ENCODE assay signal across 39 cellular contexts in genomic region chr17:7425756-7426155, GRCh38. TPM values are rescaled to one million over a fixed set of nuclear protein-coding genes. Genes with fewer than 3 reads are reported as not detected.
"Had no signal": no experiment of that assay in that cellular context is flagged by ENCODE, and none has a peak within 500 bp of the region (broad histone marks: within the 10 kb centered on the region; RNA-seq: fewer than 3 reads in every experiment).

No MANE protein-coding gene starts in this region.

- H3K4me3 ChIP-seq: adrenal gland, body of pancreas, breast epithelium had no signal

- H3K27ac Mint-ChIP-seq: activated B cell treated with CpG ODN at 0.5 μM for 24 hours; activated CD4-positive, alpha-beta memory T cell treated with anti-CD3 and anti-CD28 coated beads for 36 hours; activated CD8-positive, alpha-beta T cell treated with anti-CD3 and anti-CD28 coated beads for 36 hours; activated naive CD4-positive, alpha-beta T cell treated with anti-CD3 and anti-CD28 coated beads for 36 hours; activated naive CD4-positive, alpha-beta T cell treated with anti-CD3 and anti-CD28 coated beads, Interleukin-2, amount 50 U/mL, for 72 hours; activated naive CD8-positive, alpha-beta T cell treated with anti-CD3 and anti-CD28 coated beads for 36 hours; activated T-cell treated with anti-CD3 and anti-CD28 coated beads, Interleukin-2, amount 50 U/mL, for 72 hours; activated T-helper 1 cell treated with anti-CD3 and anti-CD28 coated beads, Interleukin-12 subunit alpha, Interleukin-12 subunit beta, Interleukin-2, Interleukin-4 antibody, amounts not matched to agents 30 ng/mL and 10 ng/mL and 1 ng/mL, durations not matched to agents 14 hours and 24 hours and 36 hours; activated T-helper 17 cell treated with anti-CD3 and anti-CD28 coated beads, Interleukin-2, amount 50 U/mL, for 72 hours; T-helper 1 cell treated with Interleukin-12 subunit alpha and Interleukin-12 subunit beta and Interleukin-4 antibody, amounts not matched to agents 30 μg/mL and 1 μg/mL, for 36 hours; T-helper 2 cell treated with Interferon-gamma antibody and Interleukin-4, amounts not matched to agents 5 μg/mL and 100 μg/mL, for 36 hours had no signal

- H3K27me3 ChIP-seq: adrenal gland, body of pancreas, brain microvascular endothelial cell, breast epithelium had no signal

- H3K27ac ChIP-seq: adrenal gland, body of pancreas, brain microvascular endothelial cell, breast epithelium, VCaP had no signal

- H3K4me1 Mint-ChIP-seq: activated B cell treated with CpG ODN at 0.5 μM for 24 hours; activated naive CD8-positive, alpha-beta T cell treated with anti-CD3 and anti-CD28 coated beads for 36 hours; activated T-helper 17 cell treated with anti-CD3 and anti-CD28 coated beads, Interleukin-2, amount 50 U/mL, for 72 hours had no signal

- DNase-seq: activated B cell treated with CpG ODN at 0.5 μM for 24 hours; activated CD4-positive, alpha-beta memory T cell treated with anti-CD3 and anti-CD28 coated beads for 36 hours; activated CD4-positive, alpha-beta T cell treated with anti-CD3 and anti-CD28 coated beads for 48 hours; activated CD4-positive, alpha-beta T cell treated with anti-CD3 and anti-CD28 coated beads, Interleukin-2, amount 50 U/mL, for 1 hour; activated CD4-positive, alpha-beta T cell treated with anti-CD3 and anti-CD28 coated beads, Interleukin-2, amount 50 U/mL, for 4 hours; activated CD4-positive, CD25-positive, alpha-beta regulatory T cell treated with anti-CD3 and anti-CD28 coated beads, Interleukin-2, amount 50 U/mL, for 72 hours; activated CD8-positive, alpha-beta memory T cell treated with anti-CD3 and anti-CD28 coated beads, Interleukin-2, amount 50 U/mL, for 4 hours; activated CD8-positive, alpha-beta T cell treated with anti-CD3 and anti-CD28 coated beads for 36 hours; activated effector memory CD4-positive, alpha-beta T cell treated with anti-CD3 and anti-CD28 coated beads, Interleukin-2, amount 50 U/mL, for 16 hours; activated gamma-delta T cell treated with Interleukin-2 at 50 U/mL for 16 hours; activated naive CD4-positive, alpha-beta T cell; activated naive CD4-positive, alpha-beta T cell treated with anti-CD3 and anti-CD28 coated beads for 36 hours; activated naive CD4-positive, alpha-beta T cell treated with anti-CD3 and anti-CD28 coated beads, Interleukin-2, amount 50 U/mL, for 16 hours; activated naive CD8-positive, alpha-beta T cell treated with anti-CD3 and anti-CD28 coated beads for 36 hours; activated T-cell treated with anti-CD3 and anti-CD28 coated beads for 4 hours; activated T-cell treated with anti-CD3 and anti-CD28 coated beads, Interleukin-2, amount 50 U/mL, for 1 hour; activated T-cell treated with anti-CD3 and anti-CD28 coated beads, Interleukin-2, amount 50 U/mL, for 4 hours; activated T-cell treated with anti-CD3 and anti-CD28 coated beads, Interleukin-2, amount 50 U/mL, for 72 hours; adrenal gland; amniotic stem cell; body of pancreas; brain microvascular endothelial cell; central memory CD4-positive, alpha-beta T cell; T-helper 1 cell; T-helper 2 cell; T-helper 9 cell had no signal

- H3K27me3 Mint-ChIP-seq: activated CD8-positive, alpha-beta T cell treated with anti-CD3 and anti-CD28 coated beads for 36 hours; activated naive CD8-positive, alpha-beta T cell treated with anti-CD3 and anti-CD28 coated beads for 36 hours; activated T-helper 17 cell treated with anti-CD3 and anti-CD28 coated beads, Interleukin-2, amount 50 U/mL, for 72 hours had no signal

- H3K4me3 Mint-ChIP-seq: activated B cell treated with CpG ODN at 0.5 μM for 24 hours; activated CD4-positive, alpha-beta memory T cell treated with anti-CD3 and anti-CD28 coated beads for 36 hours; activated CD8-positive, alpha-beta T cell treated with anti-CD3 and anti-CD28 coated beads for 36 hours; activated naive CD4-positive, alpha-beta T cell treated with anti-CD3 and anti-CD28 coated beads for 36 hours; activated naive CD8-positive, alpha-beta T cell treated with anti-CD3 and anti-CD28 coated beads for 36 hours; activated T-cell treated with anti-CD3 and anti-CD28 coated beads, Interleukin-2, amount 50 U/mL, for 4 hours; activated T-cell treated with anti-CD3 and anti-CD28 coated beads, Interleukin-2, amount 50 U/mL, for 72 hours; activated T-helper 1 cell treated with anti-CD3 and anti-CD28 coated beads, Interleukin-12 subunit alpha, Interleukin-12 subunit beta, Interleukin-2, Interleukin-4 antibody, amounts not matched to agents 30 ng/mL and 10 ng/mL and 1 ng/mL, durations not matched to agents 14 hours and 24 hours and 36 hours; activated T-helper 17 cell treated with anti-CD3 and anti-CD28 coated beads, Interleukin-2, amount 50 U/mL, for 72 hours; T-helper 1 cell treated with Interleukin-12 subunit alpha and Interleukin-12 subunit beta and Interleukin-4 antibody, amounts not matched to agents 30 μg/mL and 1 μg/mL, for 36 hours; T-helper 2 cell treated with Interferon-gamma antibody and Interleukin-4, amounts not matched to agents 5 μg/mL and 100 μg/mL, for 36 hours had no signal

- H3K36me3 ChIP-seq: adrenal gland, brain microvascular endothelial cell, breast epithelium had no signal

- H3K36me3 Mint-ChIP-seq: activated CD4-positive, alpha-beta memory T cell treated with anti-CD3 and anti-CD28 coated beads for 36 hours; activated naive CD4-positive, alpha-beta T cell treated with anti-CD3 and anti-CD28 coated beads, Interleukin-2, amount 50 U/mL, for 72 hours; activated naive CD8-positive, alpha-beta T cell treated with anti-CD3 and anti-CD28 coated beads for 36 hours had no signal

- H3K9me3 Mint-ChIP-seq: activated B cell treated with CpG ODN at 0.5 μM for 24 hours; activated CD4-positive, alpha-beta memory T cell treated with anti-CD3 and anti-CD28 coated beads for 36 hours; activated CD8-positive, alpha-beta T cell treated with anti-CD3 and anti-CD28 coated beads for 36 hours; activated naive CD4-positive, alpha-beta T cell treated with anti-CD3 and anti-CD28 coated beads for 36 hours; activated naive CD4-positive, alpha-beta T cell treated with anti-CD3 and anti-CD28 coated beads, Interleukin-2, amount 50 U/mL, for 72 hours; activated naive CD8-positive, alpha-beta T cell treated with anti-CD3 and anti-CD28 coated beads for 36 hours; activated T-cell treated with anti-CD3 and anti-CD28 coated beads, Interleukin-2, amount 50 U/mL, for 4 hours; activated T-cell treated with anti-CD3 and anti-CD28 coated beads, Interleukin-2, amount 50 U/mL, for 72 hours; activated T-helper 1 cell treated with anti-CD3 and anti-CD28 coated beads, Interleukin-12 subunit alpha, Interleukin-12 subunit beta, Interleukin-2, Interleukin-4 antibody, amounts not matched to agents 30 ng/mL and 10 ng/mL and 1 ng/mL, durations not matched to agents 14 hours and 24 hours and 36 hours; activated T-helper 17 cell treated with anti-CD3 and anti-CD28 coated beads, Interleukin-2, amount 50 U/mL, for 72 hours; T-helper 1 cell treated with Interleukin-12 subunit alpha and Interleukin-12 subunit beta and Interleukin-4 antibody, amounts not matched to agents 30 μg/mL and 1 μg/mL, for 36 hours; T-helper 2 cell treated with Interferon-gamma antibody and Interleukin-4, amounts not matched to agents 5 μg/mL and 100 μg/mL, for 36 hours had no signal

- ATAC-seq: activated CD8-positive, alpha-beta T cell treated with anti-CD3 and anti-CD28 coated beads for 36 hours; activated naive CD4-positive, alpha-beta T cell treated with anti-CD3 and anti-CD28 coated beads, Interleukin-2, amount 50 U/mL, for 72 hours; activated T-cell treated with anti-CD3 and anti-CD28 coated beads, Interleukin-2, amount 50 U/mL, for 4 hours; activated T-cell treated with anti-CD3 and anti-CD28 coated beads, Interleukin-2, amount 50 U/mL, for 72 hours; activated T-helper 17 cell treated with anti-CD3 and anti-CD28 coated beads, Interleukin-2, amount 50 U/mL, for 72 hours; body of pancreas had no signal

- H3K9me3 ChIP-seq: adrenal gland, body of pancreas, breast epithelium had no signal

- FAIRE-seq: astrocyte, TTC549 had no signal

- H3K4me1 ChIP-seq: adrenal gland, body of pancreas, breast epithelium had no signal

RNA-seq across cellular contexts. Expression of gene SPEM2, which starts 0.3 kb away (rescaled TPM):
- total RNA-seq: activated B cell treated with CpG ODN at 0.5 μM for 24 hours; activated CD4-positive, alpha-beta memory T cell treated with anti-CD3 and anti-CD28 coated beads for 36 hours; activated CD8-positive, alpha-beta memory T cell treated with anti-CD3 and anti-CD28 coated beads for 36 hours; activated CD8-positive, alpha-beta T cell treated with anti-CD3 and anti-CD28 coated beads for 36 hours; activated naive CD4-positive, alpha-beta T cell treated with anti-CD3 and anti-CD28 coated beads for 36 hours; activated naive CD8-positive, alpha-beta T cell treated with anti-CD3 and anti-CD28 coated beads for 36 hours; activated T-cell treated with anti-CD3 and anti-CD28 coated beads, Interleukin-2, amount 50 U/mL, for 4 hours; activated T-cell treated with anti-CD3 and anti-CD28 coated beads, Interleukin-2, amount 50 U/mL, for 72 hours; activated T-helper 1 cell treated with anti-CD3 and anti-CD28 coated beads, Interleukin-12 subunit alpha, Interleukin-12 subunit beta, Interleukin-2, Interleukin-4 antibody, amounts not matched to agents 30 ng/mL and 10 ng/mL and 1 ng/mL, durations not matched to agents 14 hours and 24 hours and 36 hours; activated T-helper 17 cell treated with anti-CD3 and anti-CD28 coated beads, Interleukin-2, amount 50 U/mL, for 72 hours; adrenal gland; aorta; body of pancreas; breast epithelium; cardiac septum; cerebellum had no signal
- polyA plus RNA-seq: adrenal gland, aorta had no signal

RNA-seq across cellular contexts. Expression of gene SPEM3, which starts 2.9 kb away (rescaled TPM):
- total RNA-seq: activated B cell treated with CpG ODN at 0.5 μM for 24 hours; activated CD4-positive, alpha-beta memory T cell treated with anti-CD3 and anti-CD28 coated beads for 36 hours; activated CD8-positive, alpha-beta memory T cell treated with anti-CD3 and anti-CD28 coated beads for 36 hours; activated CD8-positive, alpha-beta T cell treated with anti-CD3 and anti-CD28 coated beads for 36 hours; activated naive CD4-positive, alpha-beta T cell treated with anti-CD3 and anti-CD28 coated beads for 36 hours; activated naive CD4-positive, alpha-beta T cell treated with anti-CD3 and anti-CD28 coated beads, Interleukin-2, amount 50 U/mL, for 72 hours; activated naive CD8-positive, alpha-beta T cell treated with anti-CD3 and anti-CD28 coated beads for 36 hours; activated T-cell treated with anti-CD3 and anti-CD28 coated beads, Interleukin-2, amount 50 U/mL, for 4 hours; activated T-cell treated with anti-CD3 and anti-CD28 coated beads, Interleukin-2, amount 50 U/mL, for 72 hours; activated T-helper 1 cell treated with anti-CD3 and anti-CD28 coated beads, Interleukin-12 subunit alpha, Interleukin-12 subunit beta, Interleukin-2, Interleukin-4 antibody, amounts not matched to agents 30 ng/mL and 10 ng/mL and 1 ng/mL, durations not matched to agents 14 hours and 24 hours and 36 hours; activated T-helper 17 cell treated with anti-CD3 and anti-CD28 coated beads, Interleukin-2, amount 50 U/mL, for 72 hours; adrenal gland; aorta; astrocyte; body of pancreas; breast epithelium; cardiac septum; cerebellum had no signal
- polyA plus RNA-seq: adrenal gland, aorta had no signal

RNA-seq across cellular contexts. Expression of gene SPEM1, which starts 5.6 kb away (rescaled TPM):
- total RNA-seq: activated B cell treated with CpG ODN at 0.5 μM for 24 hours; activated CD4-positive, alpha-beta memory T cell treated with anti-CD3 and anti-CD28 coated beads for 36 hours; activated CD8-positive, alpha-beta memory T cell treated with anti-CD3 and anti-CD28 coated beads for 36 hours; activated naive CD4-positive, alpha-beta T cell treated with anti-CD3 and anti-CD28 coated beads for 36 hours; activated naive CD4-positive, alpha-beta T cell treated with anti-CD3 and anti-CD28 coated beads, Interleukin-2, amount 50 U/mL, for 72 hours; activated naive CD8-positive, alpha-beta T cell treated with anti-CD3 and anti-CD28 coated beads for 36 hours; activated T-cell treated with anti-CD3 and anti-CD28 coated beads, Interleukin-2, amount 50 U/mL, for 4 hours; activated T-helper 1 cell treated with anti-CD3 and anti-CD28 coated beads, Interleukin-12 subunit alpha, Interleukin-12 subunit beta, Interleukin-2, Interleukin-4 antibody, amounts not matched to agents 30 ng/mL and 10 ng/mL and 1 ng/mL, durations not matched to agents 14 hours and 24 hours and 36 hours; activated T-helper 17 cell treated with anti-CD3 and anti-CD28 coated beads, Interleukin-2, amount 50 U/mL, for 72 hours; adrenal gland; aorta; body of pancreas; breast epithelium; cardiac septum; cerebellum had no signal
- polyA plus RNA-seq: adrenal gland, aorta had no signal
